In the genomic region with DNA sequence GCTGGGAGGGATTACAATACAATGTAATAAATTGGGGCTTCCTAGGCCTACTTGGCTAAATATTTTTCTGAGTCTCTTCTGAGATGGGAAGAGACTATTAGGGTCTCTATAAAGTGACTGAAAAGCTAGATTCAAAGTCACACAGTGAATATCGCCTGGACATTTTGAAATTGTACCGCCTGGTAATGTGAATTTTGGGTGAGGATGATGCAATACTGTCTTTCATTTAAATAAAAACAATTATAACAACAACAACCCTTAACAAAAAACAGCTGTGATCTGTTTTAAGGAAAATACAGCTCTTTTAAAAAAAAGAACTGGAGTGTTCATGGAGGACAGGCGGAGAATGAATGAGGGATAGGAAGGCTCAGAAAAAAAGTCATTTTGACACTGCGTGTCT, we compare ENCODE assay signal across 17 cellular contexts.
"Had no signal": no experiment of that assay in that cellular context is flagged by ENCODE, and none has a peak within 500 bp of the region (broad histone marks: within the 10 kb centered on the region; RNA-seq: fewer than 3 reads in every experiment).

No MANE protein-coding gene starts in this region.

- H3K4me2 ChIP-seq: smooth muscle cell had no signal

- H3K9me3 Mint-ChIP-seq: nephron had no signal

- H3K4me3 Mint-ChIP-seq: naive B cell, nephron had no signal

- ATAC-seq: esophagus mucosa, heart left ventricle, left colon, left ventricle myocardium superior had no signal

- H3K36me3 ChIP-seq: heart left ventricle, thoracic aorta, transverse colon had no signal

- H3K4me1 Mint-ChIP-seq: naive B cell had no signal

- H3K4me3 ChIP-seq: heart left ventricle, lung, smooth muscle cell, thoracic aorta, transverse colon had no signal

- H3K27ac ChIP-seq: thoracic aorta had no signal

- H3K36me3 Mint-ChIP-seq: naive B cell had no signal

- DNase-seq: central memory CD4-positive, alpha-beta T cell; effector memory CD4-positive, alpha-beta T cell; foreskin melanocyte; heart left ventricle; hippocampal formation; left colon; left ventricle myocardium superior; mesenchymal stem cell; naive B cell; stimulated activated CD4-positive, alpha-beta T cell treated with anti-CD3 and anti-CD28 coated beads, Interleukin-2, amount 100 ng/mL, for 48 hours; stimulated activated naive CD4-positive, alpha-beta T cell treated with Interleukin-2 at 50 U/mL for 16 hours; transverse colon had no signal

- H3K27ac Mint-ChIP-seq: nephron had no signal

- H3K27me3 Mint-ChIP-seq: naive B cell had no signal

- H3K9me3 ChIP-seq: heart left ventricle, thoracic aorta, transverse colon had no signal

- H3K27me3 ChIP-seq: heart left ventricle, transverse colon had no signal
